8 cellular contexts compared by ENCODE assay signal in genomic region chr4:74793757-74794340, GRCh38. TPM values are rescaled to one million over a fixed set of nuclear protein-coding genes. Genes with fewer than 3 reads are reported as not detected.
DNase-seq lines count a peak whose midpoint lies in the region; ATAC-seq and TF ChIP-seq lines count a peak whose summit lies in the region.

No MANE protein-coding gene starts in this region.

- DNase-seq in DMS 273 treated with DMSO at 0.1 percent for 48 hours (lab: John Stamatoyannopoulos, UW) (peak; percentile 25), SHP77 (lab: John Stamatoyannopoulos, UW) (peak; percentile 52 to 88), esophagus squamous epithelium (lab: John Stamatoyannopoulos, UW) (no peak), G401 (ENCODE audit: low spot score) (no peak)
- no peak for DNase-seq in activated CD8-positive, alpha-beta memory T cell treated with anti-CD3 and anti-CD28 coated beads for 24 hours

- H3K27ac ChIP-seq in esophagus squamous epithelium (peak overlapping the region; percentile 82 to 94 (median 89)), muscle layer of colon (ENCODE audit: low read depth, low read length) (peak overlapping the region; percentile 85)

- TF ChIP-seq POLR2A in esophagus squamous epithelium (IDR thresholded peaks at IDR 0.05) = no peak

- peak in 5 of 6 experiments; percentile 16 to 30 (median 22) for TF ChIP-seq CTCF in esophagus squamous epithelium (IDR thresholded peaks at IDR 0.05)

- H3K27me3 ChIP-seq in esophagus squamous epithelium (peaks cover 0 to 26% (median 0%) of the 10 kb centered on the region in 4 donors), muscle layer of colon (ENCODE audit: control insufficient read depth in 1 of 2, insufficient read depth in 2 of 2, low read length in 2 of 2) (peaks cover 0 to 6% of the 10 kb centered on the region in 2 donors)

- H3K9me3 ChIP-seq in esophagus squamous epithelium = no peaks in the 10 kb centered on the region
- no peaks in the 10 kb centered on the region for H3K9me3 ChIP-seq in muscle layer of colon (ENCODE audit: low read length)

- intact Hi-C loops in esophagus squamous epithelium (cut with DNase I) = no loop called here

- H3K4me3 ChIP-seq in esophagus squamous epithelium (peak overlapping the region; percentile 66 to 76 (median 72)), muscle layer of colon (ENCODE audit: low read depth in 1 of 2, low read length in 2 of 2) (peak overlapping the region; percentile 64 to 72)

- 0 to 2% methylated on average over 3 to 13 of the region's 39 CpGs for WGBS in esophagus squamous epithelium, 2 donors

- H3K36me3 ChIP-seq in esophagus squamous epithelium (no peaks in the 10 kb centered on the region), muscle layer of colon (ENCODE audit: insufficient read depth, low read length) (no peaks in the 10 kb centered on the region)

- in situ Hi-C loops in G401 (cut with HindIII; ENCODE audit: low sequenced_read_pairs) = no loop called here

- ATAC-seq in HG03521 (IDR thresholded peaks at IDR 0.05; ENCODE audit: unreplicated experiment) (peak; percentile 45), GM19452 (IDR thresholded peaks at IDR 0.05; ENCODE audit: unreplicated experiment) (no peak)

- peak overlapping the region; percentile 44 for H3K9ac ChIP-seq in muscle layer of colon (ENCODE audit: low read length)

- H3K4me1 ChIP-seq in esophagus squamous epithelium = peaks cover 3 to 46% (median 13%) of the 10 kb centered on the region in 3 donors
- H3K4me1 ChIP-seq in muscle layer of colon (ENCODE audit: insufficient read depth, low read length) = peaks cover 19% of the 10 kb centered on the region

RNA-seq across cellular contexts. Expression of gene BTC, which starts 0.5 kb away (rescaled TPM):
- total RNA-seq in esophagus squamous epithelium = 10 to 100 TPM in 1 of 4 donors, 1 to 10 TPM in 3; 1.8 to 13.4 (median 4.6) TPM
- total RNA-seq in G401 (2014; rRNA removed; shearing (Covaris generic)) = not detected in 2 replicates

Comparison
In these comparisons a context has a peak if more than half of its experiments do, and no peak if none do; other contexts are left out.
1. DNase-seq: peak in DMS 273 treated with DMSO at 0.1 percent for 48 hours (single experiment) and SHP77 (2 of 2); none in esophagus squamous epithelium (single experiment), activated CD8-positive, alpha-beta memory T cell treated with anti-CD3 and anti-CD28 coated beads for 24 hours (single experiment) and G401 (single experiment).